In genomic region chr2:173697929-173698328, GRCh38 we compare ENCODE assay signal across 2 cellular contexts.
A peak's percentile ranks its signal among the peaks of the same experiment; 100 is the strongest.
TF ChIP-seq lines count a peak whose summit lies in the region.

No MANE protein-coding gene starts in this region.

TF ChIP-seq in HEK293T, 16 proteins besides CTCF, POLR2A, EP300 and RAD21:
- TF ChIP-seq TARDBP (IDR thresholded peaks at IDR 0.05) (peak; percentile 19; the same call in 1 of the 2 replicates), BHLHE40 (IDR thresholded peaks at IDR 0.05; ENCODE audit: borderline replicate concordance) (no peak), ARNT (IDR thresholded peaks at IDR 0.05) (no peak), ZNF384 (IDR thresholded peaks at IDR 0.05) (no peak), CTBP1 (IDR thresholded peaks at IDR 0.05; ENCODE audit: borderline replicate concordance) (peak; percentile 38; the same call in 1 of the 2 replicates), LEF1 (IDR thresholded peaks at IDR 0.05; ENCODE audit: borderline replicate concordance) (no peak), SP1 (IDR thresholded peaks at IDR 0.05) (0 out of 2 replicates have a peak, but pooled peaks have one; percentile 29)

TF ChIP-seq in K562, 482 proteins besides CTCF, POLR2A, EP300 and RAD21:
- TF ChIP-seq STAT5B (CRISPR knock-in tag; IDR thresholded peaks at IDR 0.05) (no peak), KDM1A (IDR thresholded peaks at IDR 0.05) (peak; percentile 63 to 64), MLLT1 (IDR thresholded peaks at IDR 0.05) (0 out of 4 replicates have a peak, but pooled peaks of 1 of the 2 experiments have one; percentile 27), FOS (IDR thresholded peaks at IDR 0.05; ENCODE audit: extremely low read depth, insufficient read length) (no peak), NKRF (IDR thresholded peaks at IDR 0.05; ENCODE audit: borderline replicate concordance) (0 out of 2 replicates have a peak, but pooled peaks have one; percentile 40), CTBP1 (IDR thresholded peaks at IDR 0.05; ENCODE audit: borderline replicate concordance) (peak; percentile 76; the same call in 1 of the 2 replicates), PPARD (CRISPR knock-in tag; IDR thresholded peaks at IDR 0.05) (no peak), HDAC1 (IDR thresholded peaks at IDR 0.05) (peak in 1 of 2 experiments; percentile 60; a peak in 1 of 4 replicates), ZNF175 (CRISPR knock-in tag; IDR thresholded peaks at IDR 0.05; ENCODE audit: low read depth) (no peak), SMC3 (conservative IDR thresholded peaks at IDR 0.05; ENCODE audit: insufficient read depth, low read depth, low read length) (no peak), XRCC4 (IDR thresholded peaks at IDR 0.05; ENCODE audit: extremely low read depth, insufficient read depth, insufficient read length) (no peak), NELFE (IDR thresholded peaks at IDR 0.05; ENCODE audit: insufficient read depth, insufficient read length) (no peak), THRB (CRISPR knock-in tag; conservative IDR thresholded peaks at IDR 0.05) (peak; percentile 43; the same call in 1 of the 2 replicates), SRSF1 (IDR thresholded peaks at IDR 0.05; ENCODE audit: low read depth, low read length) (no peak), EHMT2 (IDR thresholded peaks at IDR 0.05) (0 out of 2 replicates have a peak, but pooled peaks have one; percentile 73)
TF ChIP-seq in K562: peak in this region for 7.
